In genomic region chr10:127977368-127978009, GRCh38 we compare ENCODE assay signal across 8 cellular contexts.
A peak's percentile ranks its signal among the peaks of the same experiment; 100 is the strongest.
DNase-seq lines count a peak whose midpoint lies in the region; ATAC-seq and TF ChIP-seq lines count a peak whose summit lies in the region.

No MANE protein-coding gene starts in this region.

- no peak for ATAC-seq in HG02938 (IDR thresholded peaks at IDR 0.05; ENCODE audit: unreplicated experiment)

- TF ChIP-seq POLR2A in sigmoid colon (IDR thresholded peaks at IDR 0.05), result no peak

- H3T11ph ChIP-seq in H9 (ENCODE audit: low read length), result no peak overlapping the region

- H2BK5ac ChIP-seq in H9 (ENCODE audit: insufficient read length, low read length), result no peak overlapping the region

- H2BK15ac ChIP-seq in H9 (ENCODE audit: low read depth, low read length), result no peak overlapping the region

- no peak overlapping the region for H3K4ac ChIP-seq in H9 (ENCODE audit: low read depth, low read length)

- H2AK5ac ChIP-seq in H9 (ENCODE audit: insufficient read length, low read length), result no peak overlapping the region

- no peak overlapping the region for H3K18ac ChIP-seq in H9 (ENCODE audit: insufficient read length, low read depth, low read length)

- peaks cover 21 to 26% of the 10 kb centered on the region in 2 experiments for H3K4me1 Mint-ChIP-seq in H9

- no peak overlapping the region for H3K23ac ChIP-seq in H9 (ENCODE audit: insufficient read length, low read depth, low read length)

- H3K27me3 ChIP-seq in H9 (ENCODE audit: insufficient read depth, low read length) (no peaks in the 10 kb centered on the region), sigmoid colon (no peaks in the 10 kb centered on the region)

- H3K27ac ChIP-seq in H9 (ENCODE audit: insufficient read length, low read depth, low read length) (no peak overlapping the region), sigmoid colon (peak overlapping the region; percentile 38 to 63 (median 52))

- no peak overlapping the region for H3K56ac ChIP-seq in H9 (ENCODE audit: insufficient read length, low read depth, low read length)

- H3K79me1 ChIP-seq in H9 (ENCODE audit: insufficient read depth, low read depth, low read length, poor library complexity, severe bottlenecking), result no peaks in the 10 kb centered on the region

- H3K4me1 ChIP-seq in H9 (ENCODE audit: insufficient read depth, low read length), result no peaks in the 10 kb centered on the region
- H3K4me1 ChIP-seq in sigmoid colon, result peaks cover 0 to 22% (median 9%) of the 10 kb centered on the region in 4 donors

- H2BK20ac ChIP-seq in H9 (ENCODE audit: low read depth, low read length, poor library complexity, severe bottlenecking), result no peak overlapping the region

- H3K4me3 Mint-ChIP-seq in H9, result no peak overlapping the region

- peaks cover 5% of the 10 kb centered on the region for H3K9me3 ChIP-seq in H9 (ENCODE audit: control insufficient read depth, low read depth, low read length)
- H3K9me3 ChIP-seq in sigmoid colon, result peaks cover 0 to 9% (median 0%) of the 10 kb centered on the region in 4 donors

- H3K36me3 Mint-ChIP-seq in H9 (ENCODE audit: insufficient read depth in 1 of 3, low read depth in 3 of 3), result 0 out of 7 replicates have a peak, but pooled peaks cover 0 to 1% (median 0%) of the 10 kb centered on the region in 3 experiments

- no CpG with 5 or more reads among the region's 12 CpGs for WGBS in H9 (ENCODE audit: extremely low coverage, insufficient read length, low lambda C conversion rate)
- 60 to 76% methylated on average over 12 of the region's 12 CpGs for WGBS in sigmoid colon, 2 donors

- H2BK120ac ChIP-seq in H9 (ENCODE audit: low read depth, low read length, poor library complexity, severe bottlenecking), result no peak overlapping the region

- no peaks in the 10 kb centered on the region for H3K23me2 ChIP-seq in H9 (ENCODE audit: insufficient read length, low read depth, low read length, poor library complexity, severe bottlenecking)

- H3K27me3 Mint-ChIP-seq in H9 (ENCODE audit: low read depth), result no peaks in the 10 kb centered on the region

- H3K79me2 ChIP-seq in H9 (ENCODE audit: insufficient read depth, low read length), result no peaks in the 10 kb centered on the region

- H3K9ac ChIP-seq in H9 (ENCODE audit: extremely low read depth, insufficient read length, low read length), result no peak overlapping the region

- TF ChIP-seq CTCF in H9 (conservative IDR thresholded peaks at IDR 0.05) (no peak), sigmoid colon (IDR thresholded peaks at IDR 0.05) (no peak)

- H2AFZ ChIP-seq in H9 (ENCODE audit: low read length), result no peak overlapping the region

- H3K36me3 ChIP-seq in sigmoid colon, result no peaks in the 10 kb centered on the region

- H2BK12ac ChIP-seq in H9 (ENCODE audit: insufficient read length, low read depth, low read length), result no peak overlapping the region

- no peak overlapping the region for H4K5ac ChIP-seq in H9 (ENCODE audit: insufficient read length, low read depth, low read length)

- no peaks in the 10 kb centered on the region for H4K20me1 ChIP-seq in H9 (ENCODE audit: control insufficient read depth, insufficient read depth, insufficient read length)

- H3K4me3 ChIP-seq in sigmoid colon, result peak overlapping the region in 1 of 4 donors; percentile 6

- no peak overlapping the region for H3K4me2 ChIP-seq in H9 (ENCODE audit: insufficient read depth, insufficient read length, low read length)

- H3K27ac Mint-ChIP-seq in H9, result peak overlapping the region in 1 of 3 experiments; percentile 47; a peak in 1 of 7 replicates

- DNase-seq in H9 (peak; percentile 29), amniotic epithelial cell (ENCODE audit: low read depth) (peak; percentile 75), hippocampal formation (lab: John Stamatoyannopoulos, UW) (peak; percentile 63 to 77), sigmoid colon (peak; percentile 88), NCI-H2029 (lab: John Stamatoyannopoulos, UW) (no peak), SK-N-DZ (ENCODE audit: low spot score) (no peak), cortex of kidney (lab: John Stamatoyannopoulos, UW) (no peak)

- H4K91ac ChIP-seq in H9 (ENCODE audit: insufficient read length, low read depth, low read length), result no peak overlapping the region

- H4K8ac ChIP-seq in H9 (replicated peaks; ENCODE audit: insufficient read length, low read depth, low read length), result no peak overlapping the region

- intact Hi-C loops in sigmoid colon (cut with DNase I), result no loop called here

- no peak for TF ChIP-seq EP300 in sigmoid colon (IDR thresholded peaks at IDR 0.05)

- H3K14ac ChIP-seq in H9 (ENCODE audit: insufficient read depth, low read length), result no peak overlapping the region; the same call in 1 of the 2 replicates

- peaks cover 8 to 10% of the 10 kb centered on the region in 2 experiments; a peak in 4 of 5 replicates for H3K9me3 Mint-ChIP-seq in H9

Comparison
In these comparisons a context has a peak if more than half of its experiments do, and no peak if none do; other contexts are left out.
1. DNase-seq: peak in H9 (single experiment), amniotic epithelial cell (single experiment), hippocampal formation (2 of 2) and sigmoid colon (single experiment); none in NCI-H2029 (single experiment), SK-N-DZ (single experiment) and cortex of kidney (single experiment).